Comparison of ENCODE assay signal across 8 cellular contexts in genomic region chr9:134403682-134404301, GRCh38.
DNase-seq lines count a peak whose midpoint lies in the region; FAIRE-seq and TF ChIP-seq lines count a peak whose summit lies in the region.

No MANE protein-coding gene starts in this region.

- H3K4me1 ChIP-seq in OCI-LY3 (ENCODE audit: low read length) = peaks cover 54% of the 10 kb centered on the region
- H3K4me1 ChIP-seq in suprapubic skin = peaks cover 88% of the 10 kb centered on the region

- H3K4me3 ChIP-seq in OCI-LY3 (ENCODE audit: low read length) (no peak overlapping the region), astrocyte of the cerebellum (ENCODE audit: low read depth, low read length) (no peak overlapping the region), suprapubic skin (no peak overlapping the region)

- H4K20me1 ChIP-seq in OCI-LY3 (ENCODE audit: insufficient read depth, low read length) = peaks cover 80% of the 10 kb centered on the region

- no peak overlapping the region for H2AFZ ChIP-seq in OCI-LY3 (ENCODE audit: low read depth, low read length)

- no peaks in the 10 kb centered on the region for H3K27me3 ChIP-seq in OCI-LY3 (ENCODE audit: low read depth, low read length)
- no peaks in the 10 kb centered on the region for H3K27me3 ChIP-seq in suprapubic skin

- H3K9ac ChIP-seq in OCI-LY3 (ENCODE audit: low read length) = no peak overlapping the region; the same call in 1 of the 2 replicates

- no peak for FAIRE-seq in HTR-8/SVneo (lab: Jason Lieb, UNC)

- 0 out of 2 replicates have a peak overlapping the region, but pooled peaks have one; percentile 0 for H3K27ac ChIP-seq in OCI-LY3 (ENCODE audit: low read length)
- H3K27ac ChIP-seq in suprapubic skin = peak overlapping the region; percentile 82

- peak overlapping the region; percentile 46 for H3K4me2 ChIP-seq in OCI-LY3 (ENCODE audit: low read length)

- H3K79me2 ChIP-seq in OCI-LY3 (ENCODE audit: low read length) = peaks cover 20% of the 10 kb centered on the region

- H3K9me3 ChIP-seq in OCI-LY3 (ENCODE audit: insufficient read depth, low read length) (no peaks in the 10 kb centered on the region), suprapubic skin (no peaks in the 10 kb centered on the region)

- H3K36me3 ChIP-seq in OCI-LY3 (replicated peaks; ENCODE audit: low read depth, low read length) = peaks cover 32% of the 10 kb centered on the region
- peaks cover 9% of the 10 kb centered on the region for H3K36me3 ChIP-seq in suprapubic skin

- DNase-seq in DMS 273 treated with DMSO at 0.1 percent for 48 hours (lab: John Stamatoyannopoulos, UW) (peak; percentile 29), astrocyte of the cerebellum (ENCODE audit: low read depth) (peak; percentile 97), kidney glomerular epithelial cell (lab: John Stamatoyannopoulos, UW) (peak; percentile 3), suprapubic skin (ENCODE audit: low spot score in 2 of 2) (no peak), NCI-H1092 treated with DMSO at 0.1 percent for 48 hours (lab: John Stamatoyannopoulos, UW) (no peak), NCI-H2196 (lab: John Stamatoyannopoulos, UW; ENCODE audit: unreplicated experiment) (no peak), HTR-8/SVneo (ENCODE audit: insufficient read length, low spot score) (no peak)

- TF ChIP-seq EP300 in suprapubic skin (IDR thresholded peaks at IDR 0.05) = no peak

- 5% methylated on average over 3 of the region's 17 CpGs for WGBS in suprapubic skin

- no peak for TF ChIP-seq CTCF in OCI-LY3 (IDR thresholded peaks at IDR 0.05; ENCODE audit: low read depth, low read length)
- TF ChIP-seq CTCF in astrocyte of the cerebellum (IDR thresholded peaks at IDR 0.05; ENCODE audit: low read depth, low read length, missing control alignments) = no peak
- TF ChIP-seq CTCF in suprapubic skin (IDR thresholded peaks at IDR 0.05) = no peak

- TF ChIP-seq POLR2A in suprapubic skin (IDR thresholded peaks at IDR 0.05) = no peak

- in situ Hi-C loops in astrocyte of the cerebellum (cut with HindIII; ENCODE audit: low sequenced_read_pairs) = loop anchor here (10.0 kb wide), 1 partner anchor 89 kb away; no protein-coding TSS in a partner anchor

Comparison
In these comparisons a context has a peak if more than half of its experiments do, and no peak if none do; other contexts are left out.
1. DNase-seq: peak in DMS 273 treated with DMSO at 0.1 percent for 48 hours (single experiment), astrocyte of the cerebellum (single experiment) and kidney glomerular epithelial cell (single experiment); none in suprapubic skin (0 of 2), NCI-H1092 treated with DMSO at 0.1 percent for 48 hours (single experiment), NCI-H2196 (single experiment) and HTR-8/SVneo (single experiment).